Comparison of ENCODE assay signal across 23 cellular contexts in the genomic region with DNA sequence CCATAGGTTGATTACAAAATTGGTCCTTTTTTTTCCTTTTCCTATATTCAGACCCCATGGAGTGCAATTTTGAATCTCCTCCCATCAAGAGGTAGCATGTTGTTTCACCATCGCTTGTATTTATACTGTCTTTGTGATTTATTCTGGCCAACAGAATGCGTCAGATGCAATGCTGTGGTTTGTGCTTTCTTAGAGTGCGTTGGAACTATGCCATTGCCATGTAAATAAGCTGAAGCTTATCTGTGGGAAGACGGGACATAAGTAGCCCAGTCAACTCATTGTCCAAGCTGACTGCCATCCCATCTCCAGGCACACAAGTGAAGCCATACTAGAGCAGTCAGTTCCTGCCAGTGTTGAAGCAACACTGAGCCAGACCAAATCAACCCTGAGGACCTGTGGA.
"Had no signal": no experiment of that assay in that cellular context is flagged by ENCODE, and none has a peak within 500 bp of the region (broad histone marks: within the 10 kb centered on the region; RNA-seq: fewer than 3 reads in every experiment).

No MANE protein-coding gene starts in this region.

- H3K4me1 Mint-ChIP-seq: activated naive CD4-positive, alpha-beta T cell treated with anti-CD3 and anti-CD28 coated beads, Interleukin-2, amount 50 U/mL, for 24 hours had no signal

- H3K27me3 ChIP-seq: brain microvascular endothelial cell, cardiac muscle cell, MG63 had no signal

- H3K27me3 Mint-ChIP-seq: activated naive CD4-positive, alpha-beta T cell treated with anti-CD3 and anti-CD28 coated beads, Interleukin-2, amount 50 U/mL, for 24 hours had no signal

- H3K9me3 ChIP-seq: MG63 had no signal

- H3K36me3 ChIP-seq: brain microvascular endothelial cell, cardiac muscle cell, MG63 had no signal

- H3K27ac ChIP-seq: brain microvascular endothelial cell, cardiac muscle cell had no signal

- H3K4me3 ChIP-seq: cardiac muscle cell, MG63 had no signal

- DNase-seq: activated CD4-positive, alpha-beta T cell treated with anti-CD3 and anti-CD28 coated beads for 48 hours; activated CD4-positive, alpha-beta T cell treated with anti-CD3 and anti-CD28 coated beads, Interleukin-2, amount 50 U/mL, for 4 hours; activated CD8-positive, alpha-beta memory T cell treated with anti-CD3 and anti-CD28 coated beads, Interleukin-2, amount 50 U/mL, for 48 hours; activated CD8-positive, alpha-beta T cell treated with anti-CD3 and anti-CD28 coated beads, Interleukin-2, amount 10 ng/mL, durations not matched to agents 7 days and 5 days; activated effector memory CD4-positive, alpha-beta T cell treated with Interleukin-2 at 50 U/mL for 16 hours; activated naive CD4-positive, alpha-beta T cell; activated T-cell treated with anti-CD3 and anti-CD28 coated beads, Interleukin-2, amount 50 U/mL, for 1 hour; aorta; brain microvascular endothelial cell; MG63; NCI-H1105 treated with DMSO at 0.1 percent for 48 hours; NCI-H1436 treated with DMSO at 0.1 percent for 48 hours; NCI-H187; NCI-H2081; NCI-H446; NCI-H524; SHP77 treated with DMSO at 0.1 percent for 48 hours had no signal

- H3K36me3 Mint-ChIP-seq: activated naive CD4-positive, alpha-beta T cell treated with anti-CD3 and anti-CD28 coated beads, Interleukin-2, amount 50 U/mL, for 24 hours had no signal

- H3K4me3 Mint-ChIP-seq: activated CD8-positive, alpha-beta T cell treated with anti-CD3 and anti-CD28 coated beads, Interleukin-2, amount 10 ng/mL, durations not matched to agents 7 days and 5 days; activated naive CD4-positive, alpha-beta T cell treated with anti-CD3 and anti-CD28 coated beads, Interleukin-2, amount 50 U/mL, for 24 hours; T-helper 1 cell treated with Interleukin-12 subunit alpha and Interleukin-12 subunit beta and Interleukin-4 antibody, amounts not matched to agents 30 μg/mL and 1 μg/mL, for 36 hours had no signal

- ATAC-seq: activated CD4-positive, CD25-positive, alpha-beta regulatory T cell treated with anti-CD3 and anti-CD28 coated beads, Interleukin-2, amount 50 U/mL, for 24 hours; activated CD8-positive, alpha-beta T cell treated with anti-CD3 and anti-CD28 coated beads, Interleukin-2, amount 10 ng/mL, durations not matched to agents 7 days and 5 days had no signal

- H3K27ac Mint-ChIP-seq: activated CD8-positive, alpha-beta T cell treated with anti-CD3 and anti-CD28 coated beads, Interleukin-2, amount 10 ng/mL, durations not matched to agents 7 days and 5 days; activated naive CD4-positive, alpha-beta T cell treated with anti-CD3 and anti-CD28 coated beads, Interleukin-2, amount 50 U/mL, for 24 hours; T-helper 1 cell treated with Interleukin-12 subunit alpha and Interleukin-12 subunit beta and Interleukin-4 antibody, amounts not matched to agents 30 μg/mL and 1 μg/mL, for 36 hours had no signal

- FAIRE-seq: colon, RCC 7860 had no signal
